27 cellular contexts compared by ENCODE assay signal in genomic region chr2:17179145-17179808, GRCh38.
A peak's percentile ranks its signal among the peaks of the same experiment; 100 is the strongest.
DNase-seq lines count a peak whose midpoint lies in the region; ATAC-seq, FAIRE-seq and TF ChIP-seq lines count a peak whose summit lies in the region.
"Had no signal": no experiment of that assay in that cellular context is flagged by ENCODE, and none has a peak within 500 bp of the region (broad histone marks: within the 10 kb centered on the region; RNA-seq: fewer than 3 reads in every experiment).

No MANE protein-coding gene starts in this region.

- DNase-seq in mammary epithelial cell = peak; percentile 2
- DNase-seq in MCF 10A (ENCODE audit: unreplicated experiment) = no peak
- DNase-seq in IMR-90 = no peak
- DNase-seq in bronchial epithelial cell (ENCODE audit: low read depth) = peak; percentile 59
- peak; percentile 27 to 70 for DNase-seq in foreskin keratinocyte
- no peak for DNase-seq in SKM-1 treated with dmso at 0.1 percent for 144 hours (lab: John Stamatoyannopoulos, UW; ENCODE audit: unreplicated experiment)
- no peak for DNase-seq in testis
- DNase-seq: BE2C; C1 segment of cervical spinal cord; CD4-positive, alpha-beta memory T cell; CD4-positive, CD25-positive, alpha-beta regulatory T cell; CD8-positive, alpha-beta memory T cell; COR-L47; DMS 273 treated with DMSO at 0.1 percent for 48 hours; DMS153; DMS53; DMS79; DND-41; EL; GDM1 had no signal

- no peaks in the 10 kb centered on the region for H3K79me2 ChIP-seq in mammary epithelial cell (ENCODE audit: insufficient read depth, low read length)

- H3K14ac ChIP-seq in IMR-90 (replicated peaks; ENCODE audit: low read depth, low read length) = no peak overlapping the region

- no peaks in the 10 kb centered on the region for H3K4me1 Mint-ChIP-seq in MCF 10A (ENCODE audit: insufficient read depth, unreplicated experiment)
- H3K4me1 Mint-ChIP-seq: CD14-positive monocyte; CD4-positive, alpha-beta memory T cell; CD4-positive, CD25-positive, alpha-beta regulatory T cell; CD8-positive, alpha-beta memory T cell had no signal

- H3K9me3 Mint-ChIP-seq in MCF 10A (ENCODE audit: unreplicated experiment) = no peaks in the 10 kb centered on the region

- no peaks in the 10 kb centered on the region for H4K20me1 ChIP-seq in mammary epithelial cell (ENCODE audit: insufficient read depth, low read length)
- no peaks in the 10 kb centered on the region for H4K20me1 ChIP-seq in IMR-90 (ENCODE audit: insufficient read depth, low read length)
- H4K20me1 ChIP-seq: BLaER1 had no signal

- no peak overlapping the region for H4K91ac ChIP-seq in IMR-90 (ENCODE audit: insufficient read depth, low read depth, low read length)

- POLR2A ChIA-PET in MCF 10A (lab: Yijun Ruan, JAX) (no interaction called here), IMR-90 (lab: Charles Lee; ENCODE audit: unreplicated experiment) (no interaction called here)

- ATAC-seq in IMR-90 (ENCODE audit: low read depth) (no peak), foreskin keratinocyte (peak; percentile 51)
- ATAC-seq: A549, GM12878 had no signal

- no peak for TF ChIP-seq CTCF in mammary epithelial cell (conservative IDR thresholded peaks at IDR 0.05 in 1 of 2, IDR thresholded peaks at IDR 0.05 in 1 of 2; ENCODE audit: extremely low read depth in 1 of 2, insufficient read depth in 1 of 2, low read depth in 1 of 2, low read length in 2 of 2)
- TF ChIP-seq CTCF in MCF 10A (IDR thresholded peaks at IDR 0.05; ENCODE audit: unreplicated experiment) = no peak
- no peak for TF ChIP-seq CTCF in IMR-90 (conservative IDR thresholded peaks at IDR 0.05; ENCODE audit: low read depth, low read length)
- TF ChIP-seq CTCF in bronchial epithelial cell (IDR thresholded peaks at IDR 0.05; ENCODE audit: insufficient read depth, low read length, severe bottlenecking) = no peak
- TF ChIP-seq CTCF in foreskin keratinocyte (conservative IDR thresholded peaks at IDR 0.05) = no peak
- no peak for TF ChIP-seq CTCF in testis (IDR thresholded peaks at IDR 0.05)

- H3K27me3 Mint-ChIP-seq in MCF 10A (ENCODE audit: insufficient read depth, unreplicated experiment) = no peaks in the 10 kb centered on the region
- H3K27me3 Mint-ChIP-seq: CD4-positive, alpha-beta memory T cell; CD4-positive, CD25-positive, alpha-beta regulatory T cell; CD8-positive, alpha-beta memory T cell had no signal

- no peak overlapping the region for H3K4me3 Mint-ChIP-seq in MCF 10A (ENCODE audit: unreplicated experiment)
- H3K4me3 Mint-ChIP-seq: CD14-positive monocyte; CD4-positive, alpha-beta memory T cell; CD8-positive, alpha-beta memory T cell had no signal

- H2AFZ ChIP-seq in mammary epithelial cell (ENCODE audit: low read depth, low read length) (no peak overlapping the region), IMR-90 (replicated peaks; ENCODE audit: low read length, poor library complexity) (no peak overlapping the region)

- no peak for FAIRE-seq in bronchial epithelial cell (lab: Jason Lieb, UNC)
- FAIRE-seq: A549, GM12878, GM12892, GM18507 had no signal

- no peak overlapping the region for H4K8ac ChIP-seq in IMR-90 (ENCODE audit: low read depth in 2 of 2, low read length in 2 of 2)

- H3K9ac ChIP-seq in mammary epithelial cell (ENCODE audit: insufficient read depth, low read length) (no peak overlapping the region), IMR-90 (ENCODE audit: low read depth, low read length) (no peak overlapping the region)
- H3K9ac ChIP-seq: BLaER1 had no signal

- H2AK5ac ChIP-seq in IMR-90 (ENCODE audit: low read depth, low read length) = no peak overlapping the region

- in situ Hi-C loops in mammary epithelial cell (cut with MboI; ENCODE audit: low sequenced_read_pairs in 2 of 2) (no loop called here), IMR-90 (cut with MboI; ENCODE audit: low sequenced_read_pairs) (no loop called here)

- H3K4me2 ChIP-seq in mammary epithelial cell (ENCODE audit: insufficient read depth, low read depth, low read length) (no peak overlapping the region), IMR-90 (ENCODE audit: low read depth, low read length) (no peak overlapping the region)
- H3K4me2 ChIP-seq: A549, BLaER1 had no signal

- no peaks in the 10 kb centered on the region for H3K36me3 Mint-ChIP-seq in MCF 10A (ENCODE audit: insufficient read depth, unreplicated experiment)
- H3K36me3 Mint-ChIP-seq: CD14-positive monocyte; CD4-positive, alpha-beta memory T cell; CD4-positive, CD25-positive, alpha-beta regulatory T cell; CD8-positive, alpha-beta memory T cell had no signal

- no peak overlapping the region for H2BK15ac ChIP-seq in IMR-90 (ENCODE audit: low read depth, low read length)

- H3K36me3 ChIP-seq in mammary epithelial cell (ENCODE audit: insufficient read depth, low read length) = no peaks in the 10 kb centered on the region
- no peaks in the 10 kb centered on the region for H3K36me3 ChIP-seq in IMR-90 (ENCODE audit: control insufficient read depth, insufficient read depth, low read length)
- no peaks in the 10 kb centered on the region for H3K36me3 ChIP-seq in bronchial epithelial cell (ENCODE audit: control insufficient read depth, insufficient read depth, low read length)
- no peaks in the 10 kb centered on the region for H3K36me3 ChIP-seq in testis (ENCODE audit: low read depth, missing control alignments)
- H3K36me3 ChIP-seq: BE2C, BLaER1 had no signal

- no peak overlapping the region for H2BK20ac ChIP-seq in IMR-90 (ENCODE audit: low read depth, low read length)

- dilution Hi-C loops in mammary epithelial cell (cut with HindIII; ENCODE audit: low sequenced_read_pairs) (no loop called here), IMR-90 (cut with HindIII; ENCODE audit: low sequenced_read_pairs, unreplicated experiment) (no loop called here)

- no peak overlapping the region for H2BK5ac ChIP-seq in IMR-90 (ENCODE audit: low read depth, low read length, poor library complexity, severe bottlenecking)

- H3K9me1 ChIP-seq in IMR-90 (ENCODE audit: insufficient read depth, low read length) = no peaks in the 10 kb centered on the region

- H3K4me1 ChIP-seq in mammary epithelial cell (ENCODE audit: insufficient read depth, low read length) (no peaks in the 10 kb centered on the region), IMR-90 (ENCODE audit: control insufficient read depth, insufficient read depth, low read length) (no peaks in the 10 kb centered on the region), foreskin keratinocyte (no peaks in the 10 kb centered on the region), testis (no peaks in the 10 kb centered on the region)
- H3K4me1 ChIP-seq: A549, BE2C, BLaER1 had no signal

- H3K4me3 ChIP-seq in mammary epithelial cell (replicated peaks in 1 of 3; ENCODE audit: insufficient read depth in 1 of 3, low read depth in 2 of 3, low read length in 3 of 3) (no peak overlapping the region), IMR-90 (ENCODE audit: insufficient read depth, low read depth, low read length) (no peak overlapping the region), bronchial epithelial cell (ENCODE audit: low read depth, low read length) (no peak overlapping the region), testis (no peak overlapping the region)
- H3K4me3 ChIP-seq: A549, BLaER1, GM12878 had no signal

- 75% methylated on average over 1 of the region's 1 CpG for WGBS in mammary epithelial cell (ENCODE audit: low coverage, missing lambda C conversion rate)
- no CpG with 5 or more reads among the region's 1 CpG for WGBS in IMR-90 (ENCODE audit: extremely low coverage in 2 of 2, insufficient read length in 1 of 2), 2 experiments
- WGBS in testis, 2 donors = 83 to 94% methylated on average over 1 of the region's 1 CpG

- H3K27ac Mint-ChIP-seq in MCF 10A (ENCODE audit: low read depth, unreplicated experiment) = no peak overlapping the region
- H3K27ac Mint-ChIP-seq: CD14-positive monocyte; CD4-positive, alpha-beta memory T cell; CD4-positive, CD25-positive, alpha-beta regulatory T cell; CD8-positive, alpha-beta memory T cell had no signal

- BruUV-seq in mammary epithelial cell (replicated peaks; lab: Mats Ljungman, UMichigan) (no TSS peak), MCF 10A (replicated peaks; lab: Mats Ljungman, UMichigan) (no TSS peak), IMR-90 (replicated peaks; lab: Mats Ljungman, UMichigan) (no TSS peak)

- no peak for TF ChIP-seq RAD21 in IMR-90 (IDR thresholded peaks at IDR 0.05; ENCODE audit: low read length)

- H3K9me3 ChIP-seq in mammary epithelial cell (replicated peaks; ENCODE audit: insufficient read depth, low read length) (no peaks in the 10 kb centered on the region), IMR-90 (ENCODE audit: control insufficient read depth, insufficient read depth, low read length) (no peaks in the 10 kb centered on the region), testis (no peaks in the 10 kb centered on the region)
- H3K9me3 ChIP-seq: A549, BE2C, BLaER1 had no signal

- no peak for TF ChIP-seq POLR2A in IMR-90 (IDR thresholded peaks at IDR 0.05; ENCODE audit: low read depth, low read length)
- no peak for TF ChIP-seq POLR2A in testis (IDR thresholded peaks at IDR 0.05)

- no peaks in the 10 kb centered on the region for H3K27me3 ChIP-seq in mammary epithelial cell (ENCODE audit: insufficient read depth, low read length)
- H3K27me3 ChIP-seq in IMR-90 (ENCODE audit: control insufficient read depth, insufficient read depth, low read length) = no peaks in the 10 kb centered on the region
- no peaks in the 10 kb centered on the region for H3K27me3 ChIP-seq in bronchial epithelial cell (ENCODE audit: control insufficient read depth, insufficient read depth, low read length)
- H3K27me3 ChIP-seq in foreskin keratinocyte = no peaks in the 10 kb centered on the region
- H3K27me3 ChIP-seq in testis = no peaks in the 10 kb centered on the region
- H3K27me3 ChIP-seq: BE2C, BLaER1 had no signal

- no peak overlapping the region for H2AK9ac ChIP-seq in IMR-90 (replicated peaks; ENCODE audit: low read depth, low read length, poor library complexity)

- no peaks in the 10 kb centered on the region for H3K79me1 ChIP-seq in IMR-90 (ENCODE audit: low read depth in 1 of 2, low read length in 2 of 2)

- no peak overlapping the region for H3K4ac ChIP-seq in IMR-90 (ENCODE audit: low read depth, low read length)

- H3K18ac ChIP-seq in IMR-90 (ENCODE audit: low read depth, low read length) = no peak overlapping the region

- H3K27ac ChIP-seq in mammary epithelial cell (ENCODE audit: insufficient read depth, low read depth, low read length) (no peak overlapping the region), IMR-90 (ENCODE audit: insufficient read depth, low read length) (no peak overlapping the region), foreskin keratinocyte (no peak overlapping the region), testis (no peak overlapping the region)
- H3K27ac ChIP-seq: 22Rv1, A549, BLaER1 had no signal

- no peak overlapping the region for H2BK120ac ChIP-seq in IMR-90 (ENCODE audit: low read depth, low read length)

- H3K23ac ChIP-seq in IMR-90 (ENCODE audit: low read depth, low read length) = no peak overlapping the region

- CTCF ChIA-PET in mammary epithelial cell (lab: Charles Lee; ENCODE audit: low non-redundant PET) = no interaction called here
- CTCF ChIA-PET in MCF 10A (lab: Yijun Ruan, JAX) = interaction anchor here (0.6 to 1.0 kb wide), 2 partner anchors 8 to 487 kb away, joined by 3 to 4 read pairs; no protein-coding TSS in a partner anchor
- CTCF ChIA-PET in IMR-90 (lab: Yijun Ruan, JAX) = no interaction called here

- H4K5ac ChIP-seq in IMR-90 (ENCODE audit: low read depth, low read length) = no peak overlapping the region

- H3K56ac ChIP-seq in IMR-90 (ENCODE audit: extremely low read depth, insufficient read depth, low read length) = no peak overlapping the region

- intact Hi-C loops in mammary epithelial cell (cut with micrococcal nuclease) = no loop called here
- intact Hi-C loops in MCF 10A (cut with micrococcal nuclease) = loop anchor here (10.0 kb wide), 1 partner anchor 496 kb away; no protein-coding TSS in a partner anchor
- intact Hi-C loops in IMR-90 (cut with micrococcal nuclease) = no loop called here
- intact Hi-C loops in testis (cut with DNase I; ENCODE audit: low total_unique reads) = no loop called here

Comparison
In these comparisons a context has a peak if more than half of its experiments do, and no peak if none do; other contexts are left out.
1. DNase-seq: peak in mammary epithelial cell (single experiment), bronchial epithelial cell (single experiment) and foreskin keratinocyte (2 of 2); none in MCF 10A (single experiment), IMR-90 (single experiment), SKM-1 treated with dmso at 0.1 percent for 144 hours (single experiment) and testis (single experiment).